In the genomic region with DNA sequence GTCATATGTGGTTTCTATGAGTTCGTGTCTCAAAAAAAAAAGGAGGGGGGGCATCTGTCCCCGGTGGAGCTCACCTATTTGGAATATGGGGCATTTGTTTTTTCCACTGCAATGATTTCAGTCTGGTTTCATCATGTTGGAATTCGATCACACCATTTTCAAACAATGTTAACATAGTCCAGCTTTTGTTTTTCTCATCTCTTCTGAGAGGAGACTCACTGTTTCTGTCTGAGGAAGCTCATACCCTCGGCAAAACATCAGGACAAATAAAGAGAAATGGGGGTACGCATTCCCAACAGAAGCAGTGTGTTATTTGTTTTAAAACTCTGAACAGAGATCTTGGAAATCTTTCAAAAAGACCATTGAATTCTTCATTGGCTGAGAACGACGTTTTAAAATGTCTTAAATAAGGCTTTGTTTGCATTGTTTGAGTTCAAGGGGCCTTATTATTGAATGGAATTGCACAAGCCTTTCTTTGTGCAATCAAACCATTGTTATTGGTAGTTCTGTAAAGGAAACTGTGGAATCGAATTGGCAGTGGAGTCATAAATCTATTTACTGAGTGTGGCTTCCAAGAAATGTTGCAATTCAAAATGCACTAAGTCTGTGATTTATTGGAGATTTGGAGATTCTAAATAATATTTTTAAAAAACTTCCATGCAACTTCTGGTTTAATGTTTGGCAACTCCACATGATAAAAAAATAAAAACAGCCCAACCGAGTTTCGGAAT, we compare ENCODE assay signal across 8 cellular contexts.
A peak's percentile ranks its signal among the peaks of the same experiment; 100 is the strongest.
DNase-seq lines count a peak whose midpoint lies in the region; ATAC-seq and TF ChIP-seq lines count a peak whose summit lies in the region.
"Had no signal": no experiment of that assay in that cellular context is flagged by ENCODE, and none has a peak within 500 bp of the region (broad histone marks: within the 10 kb centered on the region; RNA-seq: fewer than 3 reads in every experiment).

No MANE protein-coding gene starts in this region.

- intact Hi-C loops in adrenal gland (cut with DNase I): no loop called here

- TF ChIP-seq POLR2A in adrenal gland (IDR thresholded peaks at IDR 0.05): no peak

- H3K36me3 Mint-ChIP-seq in IgD-negative memory B cell: peaks cover 12% of the 10 kb centered on the region
- H3K36me3 Mint-ChIP-seq in stimulated activated naive B cell treated with anti-CD40 and anti-IgM and Interleukin-4, amounts not matched to agents 10 μg/mL and 1 μg/mL and 100 μg/mL, for 72 hours: peaks cover 65 to 81% of the 10 kb centered on the region in 2 donors
- peaks cover 67% of the 10 kb centered on the region for H3K36me3 Mint-ChIP-seq in stimulated activated memory B cell treated with anti-CD40 and anti-IgM and Interleukin-4, amounts not matched to agents 10 μg/mL and 1 μg/mL and 100 μg/mL, for 72 hours

- no peak for DNase-seq in adrenal gland
- DNase-seq in kidney tubule cell (ENCODE audit: low spot score): peak; percentile 81
- no peak for DNase-seq in stimulated activated naive B cell treated with anti-CD40 and anti-IgM and Interleukin-4, amounts not matched to agents 10 μg/mL and 1 μg/mL and 100 μg/mL, for 72 hours
- DNase-seq: NCI-H1694 had no signal

- TF ChIP-seq CTCF in adrenal gland (IDR thresholded peaks at IDR 0.05): no peak

- peaks cover 0 to 1% (median 0%) of the 10 kb centered on the region in 3 donors for H3K9me3 Mint-ChIP-seq in IgD-negative memory B cell
- H3K9me3 Mint-ChIP-seq in stimulated activated naive B cell treated with anti-CD40 and anti-IgM and Interleukin-4, amounts not matched to agents 10 μg/mL and 1 μg/mL and 100 μg/mL, for 72 hours: peaks cover 7 to 8% of the 10 kb centered on the region in 2 donors
- peaks cover 5% of the 10 kb centered on the region for H3K9me3 Mint-ChIP-seq in stimulated activated memory B cell treated with anti-CD40 and anti-IgM and Interleukin-4, amounts not matched to agents 10 μg/mL and 1 μg/mL and 100 μg/mL, for 72 hours

- peaks cover 0 to 26% of the 10 kb centered on the region in 2 donors for H3K36me3 ChIP-seq in adrenal gland (replicated peaks in 1 of 2)

- no peak overlapping the region for H3K4me3 Mint-ChIP-seq in IgD-negative memory B cell
- H3K4me3 Mint-ChIP-seq in stimulated activated naive B cell treated with anti-CD40 and anti-IgM and Interleukin-4, amounts not matched to agents 10 μg/mL and 1 μg/mL and 100 μg/mL, for 72 hours: no peak overlapping the region
- no peak overlapping the region for H3K4me3 Mint-ChIP-seq in stimulated activated memory B cell treated with anti-CD40 and anti-IgM and Interleukin-4, amounts not matched to agents 10 μg/mL and 1 μg/mL and 100 μg/mL, for 72 hours

- H3K27me3 ChIP-seq in adrenal gland: no peaks in the 10 kb centered on the region

- H3K9me3 ChIP-seq in adrenal gland (replicated peaks in 1 of 3): no peaks in the 10 kb centered on the region

- H3K4me1 Mint-ChIP-seq in IgD-negative memory B cell: peaks cover 15 to 31% (median 19%) of the 10 kb centered on the region in 3 donors
- H3K4me1 Mint-ChIP-seq in stimulated activated naive B cell treated with anti-CD40 and anti-IgM and Interleukin-4, amounts not matched to agents 10 μg/mL and 1 μg/mL and 100 μg/mL, for 72 hours: peaks cover 41 to 86% of the 10 kb centered on the region in 2 donors
- H3K4me1 Mint-ChIP-seq in stimulated activated memory B cell treated with anti-CD40 and anti-IgM and Interleukin-4, amounts not matched to agents 10 μg/mL and 1 μg/mL and 100 μg/mL, for 72 hours: peaks cover 20% of the 10 kb centered on the region

- WGBS in adrenal gland, 4 donors: 46 to 58% (median 52%) methylated on average over 10 of the region's 10 CpGs

- peaks cover 12 to 27% of the 10 kb centered on the region in 2 donors for H3K4me1 ChIP-seq in adrenal gland (replicated peaks in 1 of 2)

- H3K27ac Mint-ChIP-seq in IgD-negative memory B cell: peak overlapping the region; percentile 6 to 38 (median 19)
- peak overlapping the region; percentile 60 for H3K27ac Mint-ChIP-seq in stimulated activated naive B cell treated with anti-CD40 and anti-IgM and Interleukin-4, amounts not matched to agents 10 μg/mL and 1 μg/mL and 100 μg/mL, for 72 hours
- H3K27ac Mint-ChIP-seq in stimulated activated memory B cell treated with anti-CD40 and anti-IgM and Interleukin-4, amounts not matched to agents 10 μg/mL and 1 μg/mL and 100 μg/mL, for 72 hours: no peak overlapping the region

- peak overlapping the region in 4 of 5 donors; percentile 10 to 54 (median 32) for H3K27ac ChIP-seq in adrenal gland

- no peaks in the 10 kb centered on the region for H3K27me3 Mint-ChIP-seq in IgD-negative memory B cell
- H3K27me3 Mint-ChIP-seq in stimulated activated naive B cell treated with anti-CD40 and anti-IgM and Interleukin-4, amounts not matched to agents 10 μg/mL and 1 μg/mL and 100 μg/mL, for 72 hours: no peaks in the 10 kb centered on the region
- no peaks in the 10 kb centered on the region for H3K27me3 Mint-ChIP-seq in stimulated activated memory B cell treated with anti-CD40 and anti-IgM and Interleukin-4, amounts not matched to agents 10 μg/mL and 1 μg/mL and 100 μg/mL, for 72 hours

- no peak overlapping the region for H3K4me3 ChIP-seq in adrenal gland

- ATAC-seq in stimulated activated naive B cell treated with anti-CD40 and anti-IgM and Interleukin-4, amounts not matched to agents 10 μg/mL and 1 μg/mL and 100 μg/mL, for 72 hours (replicated peaks): no peak
- ATAC-seq in HG02973 (IDR thresholded peaks at IDR 0.05; ENCODE audit: unreplicated experiment) (no peak), GM21447 (IDR thresholded peaks at IDR 0.05; ENCODE audit: unreplicated experiment) (no peak)
- no peak for ATAC-seq in stimulated activated memory B cell treated with anti-CD40 and anti-IgM and Interleukin-4, amounts not matched to agents 10 μg/mL and 1 μg/mL and 100 μg/mL, for 72 hours
